Comparison of ENCODE assay signal across 19 cellular contexts in genomic region chr6:137099689-137100398, GRCh38. TPM values are rescaled to one million over a fixed set of nuclear protein-coding genes. Genes with fewer than 3 reads are reported as not detected.
A peak's percentile ranks its signal among the peaks of the same experiment; 100 is the strongest.
DNase-seq lines count a peak whose midpoint lies in the region; ATAC-seq, FAIRE-seq and TF ChIP-seq lines count a peak whose summit lies in the region.
"Had no signal": no experiment of that assay in that cellular context is flagged by ENCODE, and none has a peak within 500 bp of the region (broad histone marks: within the 10 kb centered on the region; RNA-seq: fewer than 3 reads in every experiment).

No MANE protein-coding gene starts in this region.

- RAD21 ChIA-PET in GM12878 (lab: Charles Lee; ENCODE audit: unreplicated experiment), result interaction anchor here (0.6 to 12.9 kb wide), 11 partner anchors 9 to 559 kb away, joined by 3 to 500 read pairs (median 3); partner anchors contain the start of gene IL22RA2

- H3K4me1 ChIP-seq in GM12878 (ENCODE audit: control insufficient read depth, insufficient read depth, low read length) (peaks cover 75% of the 10 kb centered on the region), small intestine (ENCODE audit: control insufficient read depth in 2 of 2, insufficient read depth in 1 of 2, low read depth in 1 of 2, low read length in 1 of 2) (no peaks in the 10 kb centered on the region)

- peak; percentile 89 for FAIRE-seq in GM18507 (lab: Jason Lieb, UNC)
- no peak for FAIRE-seq in GM12878 (lab: Jason Lieb, UNC)
- FAIRE-seq in small intestine (lab: Jason Lieb, UNC), result no peak
- FAIRE-seq: endothelial cell of umbilical vein, HTR-8/SVneo, RCC 7860 had no signal

- ATAC-seq in HG03097 (IDR thresholded peaks at IDR 0.05; ENCODE audit: low FRiP score, unreplicated experiment), result peak; percentile 19
- peak; percentile 19 for ATAC-seq in GM12878
- ATAC-seq in HG03159 (IDR thresholded peaks at IDR 0.05; ENCODE audit: unreplicated experiment), result no peak
- ATAC-seq: right cardiac atrium had no signal

- in situ Hi-C loops in GM12878 (cut with MboI), result loop anchor here (5.0 kb wide), 2 partner anchors 67 to 117 kb away; partner anchors contain the start of gene IFNGR1

- POLR2A ChIA-PET in GM12878 (lab: Charles Lee), result interaction anchor here (0.7 to 6.6 kb wide), 6 partner anchors 17 to 76 kb away, joined by 3 to 62 read pairs (median 4); no protein-coding TSS in a partner anchor

- 86% methylated on average over 8 of the region's 8 CpGs for WGBS in GM12878 (ENCODE audit: insufficient coverage, insufficient replicate concordance, low lambda C conversion rate, missing lambda C conversion rate)
- WGBS in small intestine, 3 donors, result 43 to 65% (median 50%) methylated on average over 8 of the region's 8 CpGs

- H3K36me3 ChIP-seq in GM12878 (ENCODE audit: control insufficient read depth in 2 of 2, insufficient read depth in 2 of 2, low read length in 1 of 2), result no peaks in the 10 kb centered on the region
- no peaks in the 10 kb centered on the region for H3K36me3 ChIP-seq in small intestine (ENCODE audit: control insufficient read depth in 2 of 2, insufficient read depth in 2 of 2, low read length in 2 of 2)

- H3K79me2 ChIP-seq in GM12878 (ENCODE audit: control insufficient read depth, insufficient read depth, low read length), result no peaks in the 10 kb centered on the region; the same call in 1 of the 2 replicates

- peak overlapping the region; percentile 20; the same call in 1 of the 2 replicates for H2AFZ ChIP-seq in GM12878 (ENCODE audit: control insufficient read depth, low read depth, low read length)

- H4K20me1 ChIP-seq in GM12878 (ENCODE audit: control insufficient read depth, insufficient read depth), result no peaks in the 10 kb centered on the region

- TSS peak; percentile 52 for BruUV-seq in GM12878 (replicated peaks; lab: Mats Ljungman, UMichigan)

- H3K27ac ChIP-seq in GM12878 (ENCODE audit: control insufficient read depth, insufficient read depth) (peak overlapping the region; percentile 98), small intestine (ENCODE audit: low read depth in 1 of 2, low read length in 1 of 2) (no peak overlapping the region)

- SMC1A ChIA-PET in GM12878 (lab: Charles Lee; ENCODE audit: uncharacterized antibody, unreplicated experiment), result interaction anchor here (0.6 to 7.4 kb wide), 10 partner anchors 8 to 170 kb away, joined by 3 to 106 read pairs (median 4); no protein-coding TSS in a partner anchor

- H3K27me3 ChIP-seq in GM12878 (replicated peaks in 1 of 2; ENCODE audit: control insufficient read depth in 2 of 2, insufficient read depth in 2 of 2, low read length in 1 of 2) (no peaks in the 10 kb centered on the region), small intestine (ENCODE audit: control insufficient read depth in 2 of 2, insufficient read depth in 2 of 2, low read length in 2 of 2) (no peaks in the 10 kb centered on the region)

- peaks cover 14% of the 10 kb centered on the region for H3K9me3 ChIP-seq in GM12878 (replicated peaks; ENCODE audit: control insufficient read depth, insufficient read depth, low read length)
- no peaks in the 10 kb centered on the region for H3K9me3 ChIP-seq in small intestine (ENCODE audit: control insufficient read depth, low read depth)

- peak overlapping the region; percentile 53 for H3K4me2 ChIP-seq in GM12878 (ENCODE audit: control insufficient read depth, insufficient read depth)

- intact Hi-C loops in GM12878 (cut with micrococcal nuclease; ENCODE audit: unreplicated experiment), result loop anchor here (5.0 kb wide), 1 partner anchor 827 kb away; no protein-coding TSS in a partner anchor

- no peak for TF ChIP-seq CTCF in GM12878 (IDR thresholded peaks at IDR 0.05 in 2 of 3, conservative IDR thresholded peaks at IDR 0.05 in 1 of 3; ENCODE audit: control insufficient read depth in 2 of 3, extremely low read depth in 1 of 3, insufficient read depth in 1 of 3, low read depth in 3 of 3, low read length in 3 of 3)

- H3K4me3 ChIP-seq in GM12878 (no peak overlapping the region), small intestine (ENCODE audit: low read depth in 1 of 2, low read length in 2 of 2) (no peak overlapping the region)

- H3K9ac ChIP-seq in GM12878 (ENCODE audit: control insufficient read depth, insufficient read depth, low read length), result peak overlapping the region; percentile 42

- CTCF ChIA-PET in GM12878 (lab: Yijun Ruan, JAX), result interaction anchor here (0.6 to 1.0 kb wide), 8 partner anchors 23 to 535 kb away, joined by 3 to 13 read pairs (median 3); no protein-coding TSS in a partner anchor

- peak; percentile 74 to 76; a peak in 3 of 4 replicates for TF ChIP-seq EP300 in GM12878 (IDR thresholded peaks at IDR 0.05; ENCODE audit: borderline replicate concordance in 1 of 2, control insufficient read depth in 1 of 2, low read depth in 2 of 2, low read length in 2 of 2)

- 0 out of 2 replicates have a peak, but pooled peaks have one; percentile 8 for TF ChIP-seq RAD21 in GM12878 (IDR thresholded peaks at IDR 0.05; ENCODE audit: insufficient read depth, low read depth, low read length)

- TF ChIP-seq POLR2A in GM12878 (IDR thresholded peaks at IDR 0.05; ENCODE audit: low read depth, low read length), result no peak

- DNase-seq in GM18507 (ENCODE audit: extremely low spot score, insufficient read length, low read depth) (no peak), GM12878 (ENCODE audit: low read depth, low spot score) (no peak), small intestine (peak; percentile 24), RKO (ENCODE audit: low spot score) (no peak), activated T-cell treated with anti-CD3 and anti-CD28 coated beads for 4 hours (no peak), GM03348 (ENCODE audit: low spot score) (no peak)
- DNase-seq: activated CD4-positive, CD25-positive, alpha-beta regulatory T cell; activated gamma-delta T cell; aorta; DMS79; NCI-H187 treated with DMSO at 0.1 percent for 48 hours; NCI-H510A treated with DMSO at 0.1 percent for 48 hours; right cardiac atrium had no signal

TF ChIP-seq in GM12878, 131 proteins besides CTCF, POLR2A, EP300 and RAD21 (continues in another document):
- TF ChIP-seq ZNF622 (IDR thresholded peaks at IDR 0.05), result no peak
- peak; percentile 63 for TF ChIP-seq IKZF1 (conservative IDR thresholded peaks at IDR 0.05)
- peak; percentile 38; the same call in 1 of the 2 replicates for TF ChIP-seq JUNB (IDR thresholded peaks at IDR 0.05)
- TF ChIP-seq NFIC (IDR thresholded peaks at IDR 0.05; ENCODE audit: low read depth, low read length), result peak; percentile 73; the same call in 1 of the 2 replicates
- TF ChIP-seq RCOR1 (conservative IDR thresholded peaks at IDR 0.05; ENCODE audit: low read depth, low read length), result no peak
- no peak for TF ChIP-seq IRF4 (IDR thresholded peaks at IDR 0.05; ENCODE audit: low read depth, low read length)
- no peak for TF ChIP-seq ZZZ3 (IDR thresholded peaks at IDR 0.05; ENCODE audit: control insufficient read depth, insufficient read length, low read depth)
- no peak for TF ChIP-seq HDGF (IDR thresholded peaks at IDR 0.05)
- no peak for TF ChIP-seq CHD4 (IDR thresholded peaks at IDR 0.05)
- TF ChIP-seq E2F8 (IDR thresholded peaks at IDR 0.05; ENCODE audit: low read depth, partially characterized antibody), result no peak
- no peak for TF ChIP-seq CBX5 (IDR thresholded peaks at IDR 0.05; ENCODE audit: low read depth)
- no peak for TF ChIP-seq SPI1 (IDR thresholded peaks at IDR 0.05; ENCODE audit: borderline replicate concordance, insufficient read depth, low read depth, low read length)

RNA-seq across cellular contexts. Expression of gene IL20RA, which starts 55.1 kb away (rescaled TPM):
- 0.19 TPM in 1 of 2 replicates, not detected in the other for total RNA-seq in GM12878 (2013; cell fraction: nucleolus; rRNA removed)
- total RNA-seq in GM12878 (2014; rRNA removed) (0.11 TPM in 1 of 2 replicates, not detected in the other), GM12878 (2014; rRNA removed; fragmentation: Illumina TruSeq; extraction: Trizol) (0.09 TPM in 1 of 2 replicates, not detected in the other), GM12878 (2021) (0.08 TPM in 1 of 2 replicates, not detected in the other)
- not detected for polyA plus RNA-seq in GM12878 (2011; ENCODE audit: low read depth)
- polyA plus RNA-seq in GM12878 (2011; rRNA removed) (0.11 and 0.16 TPM in 2 replicates), GM12878 (2014; fragmentation: Illumina TruSeq; extraction: Trizol) (0.03 TPM in 1 of 2 replicates, not detected in the other), GM12878 (2014; fragmentation: Nextera tagmentation; extraction: Ambion mirVana) (under 1 TPM; 0.02 to 0.16 TPM), GM12878 (2014; rRNA removed) (0.05 TPM in 1 of 2 replicates, not detected in the other), GM12878 (2016; fragmentation: Nextera tagmentation; extraction: Ambion mirVana) (not detected), small intestine (1 to 10 TPM in 2 of 3 donors, under 1 TPM in 1; 0.81 to 3.0 (median 1.8) TPM)
- polyA plus RNA-seq in GM12878 (2011; cell fraction: cytosol; rRNA removed), result 0.02 and 0.06 TPM in 2 replicates
- 0.06 and 0.09 TPM in 2 replicates for polyA plus RNA-seq in GM12878 (2011; cell fraction: nucleus; rRNA removed)
- polyA plus RNA-seq in GM12878 (2012), result not detected in 2 replicates
- polyA minus RNA-seq in GM12878 (2011; rRNA and poly(A)+ RNA removed), result not detected in 2 replicates
- polyA minus RNA-seq in GM12878 (2011; cell fraction: cytosol; rRNA and poly(A)+ RNA removed), result not detected in 2 replicates
- not detected in 2 replicates for polyA minus RNA-seq in GM12878 (2011; cell fraction: nucleus; rRNA and poly(A)+ RNA removed)
- total RNA-seq: endothelial cell of umbilical vein had no signal
- polyA plus RNA-seq: aorta, BJ, endothelial cell of umbilical vein had no signal
